Comparison of ENCODE assay signal across 21 cellular contexts in genomic region chr7:124857672-124858235, GRCh38.
A peak's percentile ranks its signal among the peaks of the same experiment; 100 is the strongest.
DNase-seq lines count a peak whose midpoint lies in the region; ATAC-seq, FAIRE-seq and TF ChIP-seq lines count a peak whose summit lies in the region.
"Had no signal": no experiment of that assay in that cellular context is flagged by ENCODE, and none has a peak within 500 bp of the region (broad histone marks: within the 10 kb centered on the region; RNA-seq: fewer than 3 reads in every experiment).

No MANE protein-coding gene starts in this region.

- H3K4me1 Mint-ChIP-seq in natural killer cell treated with Interleukin-12 subunit alpha and Interleukin-12 subunit beta and Interleukin-15 and Interleukin-18, amount 100 ng/mL, for 72 hours (ENCODE audit: low read depth in 2 of 2): no peaks in the 10 kb centered on the region
- peaks cover 0 to 5% of the 10 kb centered on the region in 2 donors for H3K4me1 Mint-ChIP-seq in natural killer cell

- DNase-seq in natural killer cell treated with Interleukin-12 subunit alpha and Interleukin-12 subunit beta and Interleukin-15 and Interleukin-18, amount 100 ng/mL, for 72 hours (ENCODE audit: low spot score): no peak
- DNase-seq in natural killer cell: no peak
- DNase-seq in UCSD-AML1 (lab: John Stamatoyannopoulos, UW; ENCODE audit: unreplicated experiment): peak; percentile 9
- peak; percentile 39 for DNase-seq in kidney
- no peak for DNase-seq in AG08395 (ENCODE audit: low spot score)
- no peak for DNase-seq in central memory CD4-positive, alpha-beta T cell
- DNase-seq: 8988T, AML-193, C1 segment of cervical spinal cord, KG1, NCI-H1092, NCI-H1436, NCI-H187 treated with DMSO at 0.1 percent for 48 hours, NCI-H2227 treated with DMSO at 0.1 percent for 48 hours, NCI-H510A, SJCRH30 had no signal

- no peaks in the 10 kb centered on the region for H3K9me3 ChIP-seq in kidney (ENCODE audit: control insufficient read depth in 1 of 2, low read length in 2 of 2)
- H3K9me3 ChIP-seq: SJCRH30 had no signal

- no peak overlapping the region for H3K27ac Mint-ChIP-seq in natural killer cell treated with Interleukin-12 subunit alpha and Interleukin-12 subunit beta and Interleukin-15 and Interleukin-18, amount 100 ng/mL, for 72 hours
- peak overlapping the region in 1 of 2 donors; percentile 35 for H3K27ac Mint-ChIP-seq in natural killer cell

- H3K27me3 Mint-ChIP-seq in natural killer cell treated with Interleukin-12 subunit alpha and Interleukin-12 subunit beta and Interleukin-15 and Interleukin-18, amount 100 ng/mL, for 72 hours: no peaks in the 10 kb centered on the region
- H3K27me3 Mint-ChIP-seq in natural killer cell (ENCODE audit: low read depth in 2 of 2): no peaks in the 10 kb centered on the region

- ATAC-seq in natural killer cell treated with Interleukin-12 subunit alpha and Interleukin-12 subunit beta and Interleukin-15 and Interleukin-18, amount 100 ng/mL, for 72 hours: peak; percentile 36 to 38
- no peak for ATAC-seq in natural killer cell
- no peak for ATAC-seq in GM21447 (IDR thresholded peaks at IDR 0.05; ENCODE audit: unreplicated experiment)

- no peak overlapping the region for H3K27ac ChIP-seq in kidney (ENCODE audit: low read depth in 2 of 2, low read length in 2 of 2)
- H3K27ac ChIP-seq: HL-60, SJCRH30 had no signal

- no peaks in the 10 kb centered on the region for H3K36me3 ChIP-seq in kidney (ENCODE audit: control insufficient read depth in 1 of 2, insufficient read depth in 2 of 2, low read length in 2 of 2)

- H3K4me1 ChIP-seq in kidney (ENCODE audit: control insufficient read depth in 1 of 2, insufficient read depth in 1 of 2, low read depth in 1 of 2, low read length in 2 of 2): no peaks in the 10 kb centered on the region
- H3K4me1 ChIP-seq: SJCRH30 had no signal

- H3K4me3 ChIP-seq in kidney (ENCODE audit: low read length in 2 of 2): no peak overlapping the region
- H3K4me3 ChIP-seq: SJCRH30 had no signal

- TF ChIP-seq CTCF in natural killer cell (IDR thresholded peaks at IDR 0.05) (no peak), kidney (IDR thresholded peaks at IDR 0.05; ENCODE audit: borderline replicate concordance, extremely low read depth, insufficient read depth) (no peak)

- intact Hi-C loops in natural killer cell (cut with micrococcal nuclease): loop anchor here (5.0 kb wide), 1 partner anchor 1175 kb away; no protein-coding TSS in a partner anchor
- intact Hi-C loops in kidney (cut with DNase I): no loop called here

- no peak overlapping the region for H3K4me3 Mint-ChIP-seq in natural killer cell treated with Interleukin-12 subunit alpha and Interleukin-12 subunit beta and Interleukin-15 and Interleukin-18, amount 100 ng/mL, for 72 hours
- no peak overlapping the region for H3K4me3 Mint-ChIP-seq in natural killer cell

- H3K9me3 Mint-ChIP-seq in natural killer cell treated with Interleukin-12 subunit alpha and Interleukin-12 subunit beta and Interleukin-15 and Interleukin-18, amount 100 ng/mL, for 72 hours: no peaks in the 10 kb centered on the region
- H3K9me3 Mint-ChIP-seq in natural killer cell: no peaks in the 10 kb centered on the region

- no peak for FAIRE-seq in kidney (lab: Jason Lieb, UNC)
- FAIRE-seq: GM18507, GM19239, H54 had no signal

- peaks cover 5% of the 10 kb centered on the region for H3K36me3 Mint-ChIP-seq in natural killer cell treated with Interleukin-12 subunit alpha and Interleukin-12 subunit beta and Interleukin-15 and Interleukin-18, amount 100 ng/mL, for 72 hours
- H3K36me3 Mint-ChIP-seq in natural killer cell: no peaks in the 10 kb centered on the region

- no peak overlapping the region for H3K9ac ChIP-seq in kidney (ENCODE audit: low read length in 2 of 2)

Comparison
In these comparisons a context has a peak if more than half of its experiments do, and no peak if none do; other contexts are left out.
1. ATAC-seq: peak in natural killer cell treated with Interleukin-12 subunit alpha and Interleukin-12 subunit beta and Interleukin-15 and Interleukin-18, amount 100 ng/mL, for 72 hours (2 of 2); none in natural killer cell (0 of 3) and GM21447 (single experiment).
2. DNase-seq: peak in UCSD-AML1 (single experiment) and kidney (single experiment); none in natural killer cell treated with Interleukin-12 subunit alpha and Interleukin-12 subunit beta and Interleukin-15 and Interleukin-18, amount 100 ng/mL, for 72 hours (single experiment), natural killer cell (single experiment), AG08395 (single experiment) and central memory CD4-positive, alpha-beta T cell (single experiment).